In genomic region chr7:41996381-41997035, GRCh38 we compare ENCODE assay signal across 13 cellular contexts.
DNase-seq lines count a peak whose midpoint lies in the region; ATAC-seq lines count a peak whose summit lies in the region.
"Had no signal": no experiment of that assay in that cellular context is flagged by ENCODE, and none has a peak within 500 bp of the region (broad histone marks: within the 10 kb centered on the region; RNA-seq: fewer than 3 reads in every experiment).

No MANE protein-coding gene starts in this region.

- no peak overlapping the region for H3K4me3 ChIP-seq in SJSA1

- no peaks in the 10 kb centered on the region for H3K36me3 ChIP-seq in SJSA1

- H3K4me1 ChIP-seq in SJSA1 (replicated peaks) = peaks cover 84% of the 10 kb centered on the region

- H3K27me3 ChIP-seq in SJSA1 (replicated peaks) = no peaks in the 10 kb centered on the region

- intact Hi-C loops in sciatic nerve (cut with DNase I) = no loop called here

- no peak overlapping the region for H3K4me3 Mint-ChIP-seq in activated T-cell treated with anti-CD3 and anti-CD28 coated beads, Interleukin-2, amount 50 U/mL, for 4 hours
- H3K4me3 Mint-ChIP-seq: activated T-helper 1 cell treated with anti-CD3 and anti-CD28 coated beads, Interleukin-12 subunit alpha, Interleukin-12 subunit beta, Interleukin-2, Interleukin-4 antibody, amounts not matched to agents 30 ng/mL and 10 ng/mL and 1 ng/mL, durations not matched to agents 14 hours and 24 hours and 36 hours; dendritic cell treated with granulocyte-macrophage colony-stimulating factor and Interleukin-4, amounts not matched to agents 40 ng/mL and 50 ng/mL, for 4 days; naive B cell; stimulated activated naive CD8-positive, alpha-beta T cell treated with anti-CD3 and anti-CD28 coated beads, Interleukin-15, Interleukin-2, amounts not matched to agents 100 ng/mL and 50 ng/mL, for 24 hours had no signal

- H3K27ac ChIP-seq in SJSA1 = peak overlapping the region; percentile 49

- H3K4me1 Mint-ChIP-seq in activated T-cell treated with anti-CD3 and anti-CD28 coated beads, Interleukin-2, amount 50 U/mL, for 4 hours (ENCODE audit: low read depth) = no peaks in the 10 kb centered on the region
- H3K4me1 Mint-ChIP-seq: naive B cell had no signal

- no peaks in the 10 kb centered on the region for H3K9me3 ChIP-seq in SJSA1 (replicated peaks)

- H3K9me3 Mint-ChIP-seq in activated T-cell treated with anti-CD3 and anti-CD28 coated beads, Interleukin-2, amount 50 U/mL, for 4 hours = no peaks in the 10 kb centered on the region
- H3K9me3 Mint-ChIP-seq: activated T-helper 1 cell treated with anti-CD3 and anti-CD28 coated beads, Interleukin-12 subunit alpha, Interleukin-12 subunit beta, Interleukin-2, Interleukin-4 antibody, amounts not matched to agents 30 ng/mL and 10 ng/mL and 1 ng/mL, durations not matched to agents 14 hours and 24 hours and 36 hours; dendritic cell treated with granulocyte-macrophage colony-stimulating factor and Interleukin-4, amounts not matched to agents 40 ng/mL and 50 ng/mL, for 4 days; naive B cell; stimulated activated naive CD8-positive, alpha-beta T cell treated with anti-CD3 and anti-CD28 coated beads, Interleukin-15, Interleukin-2, amounts not matched to agents 100 ng/mL and 50 ng/mL, for 24 hours had no signal

- peaks cover 8% of the 10 kb centered on the region for H3K27me3 Mint-ChIP-seq in activated T-cell treated with anti-CD3 and anti-CD28 coated beads, Interleukin-2, amount 50 U/mL, for 4 hours (ENCODE audit: low read depth)

- ATAC-seq in sciatic nerve (peak; percentile 57), GM21825 (IDR thresholded peaks at IDR 0.05; ENCODE audit: unreplicated experiment) (no peak), GM21528 (IDR thresholded peaks at IDR 0.05; ENCODE audit: low FRiP score, unreplicated experiment) (no peak), HG03565 (IDR thresholded peaks at IDR 0.05; ENCODE audit: unreplicated experiment) (no peak)
- no peak for ATAC-seq in activated T-cell treated with anti-CD3 and anti-CD28 coated beads, Interleukin-2, amount 50 U/mL, for 4 hours

- DNase-seq in ELR (ENCODE audit: low read depth) (peak; percentile 62), SJSA1 (ENCODE audit: low read depth in 1 of 2, low spot score in 2 of 2) (peak in 1 of 2 experiments; percentile 64), fibroblast of peridontal ligament (ENCODE audit: extremely low read depth) (peak; percentile 89), sciatic nerve (ENCODE audit: low spot score) (no peak)
- DNase-seq in activated T-cell treated with anti-CD3 and anti-CD28 coated beads, Interleukin-2, amount 50 U/mL, for 4 hours = no peak
- DNase-seq: Calu3, naive B cell had no signal

- no peaks in the 10 kb centered on the region for H3K36me3 Mint-ChIP-seq in activated T-cell treated with anti-CD3 and anti-CD28 coated beads, Interleukin-2, amount 50 U/mL, for 4 hours (ENCODE audit: insufficient read depth)
- H3K36me3 Mint-ChIP-seq: naive B cell had no signal

Comparison
In these comparisons a context has a peak if more than half of its experiments do, and no peak if none do; other contexts are left out.
1. DNase-seq: peak in ELR (single experiment) and fibroblast of peridontal ligament (single experiment); none in sciatic nerve (single experiment) and activated T-cell treated with anti-CD3 and anti-CD28 coated beads, Interleukin-2, amount 50 U/mL, for 4 hours (single experiment).